In genomic region chr1:32013386-32014198, GRCh38 we compare ENCODE assay signal across 8 cellular contexts. TPM values are rescaled to one million over a fixed set of nuclear protein-coding genes. Genes with fewer than 3 reads are reported as not detected.
DNase-seq lines count a peak whose midpoint lies in the region; ATAC-seq, FAIRE-seq and TF ChIP-seq lines count a peak whose summit lies in the region.

A gene with protein sequence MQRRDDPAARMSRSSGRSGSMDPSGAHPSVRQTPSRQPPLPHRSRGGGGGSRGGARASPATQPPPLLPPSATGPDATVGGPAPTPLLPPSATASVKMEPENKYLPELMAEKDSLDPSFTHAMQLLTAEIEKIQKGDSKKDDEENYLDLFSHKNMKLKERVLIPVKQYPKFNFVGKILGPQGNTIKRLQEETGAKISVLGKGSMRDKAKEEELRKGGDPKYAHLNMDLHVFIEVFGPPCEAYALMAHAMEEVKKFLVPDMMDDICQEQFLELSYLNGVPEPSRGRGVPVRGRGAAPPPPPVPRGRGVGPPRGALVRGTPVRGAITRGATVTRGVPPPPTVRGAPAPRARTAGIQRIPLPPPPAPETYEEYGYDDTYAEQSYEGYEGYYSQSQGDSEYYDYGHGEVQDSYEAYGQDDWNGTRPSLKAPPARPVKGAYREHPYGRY (plus strand): TSS chr1:32013868. CDS start chr1:32013996, 128 bp downstream.

- WGBS in aorta, 2 donors: 0% methylated on average over 91 to 101 of the region's 101 CpGs

- TF ChIP-seq CTCF in astrocyte of the cerebellum (IDR thresholded peaks at IDR 0.05; ENCODE audit: low read depth, low read length, missing control alignments): no peak

- H3K9ac ChIP-seq in rectal smooth muscle tissue (ENCODE audit: low read length): peak within 1 kb of the TSS; percentile 89

- ATAC-seq in HG02981 (IDR thresholded peaks at IDR 0.05; ENCODE audit: unreplicated experiment) (peak; percentile 74), aorta (ENCODE audit: low FRiP score) (peak; percentile 98)

- DNase-seq in GM18507 (ENCODE audit: extremely low spot score, insufficient read length, low read depth): peak; percentile 99
- peak; percentile 90 for DNase-seq in NCI-H2029 treated with DMSO at 0.1 percent for 48 hours (lab: John Stamatoyannopoulos, UW)
- peak; percentile 95 for DNase-seq in T-helper 9 cell
- DNase-seq in astrocyte of the cerebellum (ENCODE audit: low read depth): peak; percentile 97
- DNase-seq in hepatic stellate cell (ENCODE audit: low spot score): peak; percentile 100
- peak; percentile 99 for DNase-seq in aorta

- peak within 1 kb of the TSS; percentile 99 for H3K27ac ChIP-seq in rectal smooth muscle tissue (ENCODE audit: low read depth, low read length)
- peak within 1 kb of the TSS; percentile 71 to 98 for H3K27ac ChIP-seq in aorta (ENCODE audit: low read depth in 1 of 2, low read length in 2 of 2)

- peak within 1 kb of the TSS; percentile 98 for H3K4me3 ChIP-seq in astrocyte of the cerebellum (ENCODE audit: low read depth, low read length)
- H3K4me3 ChIP-seq in rectal smooth muscle tissue (ENCODE audit: low read length): peak within 1 kb of the TSS; percentile 97
- H3K4me3 ChIP-seq in aorta (ENCODE audit: low read length in 2 of 2): peak within 1 kb of the TSS; percentile 82 to 85

- FAIRE-seq in GM18507 (lab: Jason Lieb, UNC): peak; percentile 98

- H3K27me3 ChIP-seq in rectal smooth muscle tissue (ENCODE audit: control insufficient read depth, insufficient read depth, low read length) (no peaks in the 10 kb centered on the region), aorta (ENCODE audit: control insufficient read depth in 1 of 2, insufficient read depth in 2 of 2, low read length in 1 of 2) (no peaks in the 10 kb centered on the region)

- no peaks in the 10 kb centered on the region for H3K9me3 ChIP-seq in aorta (ENCODE audit: control insufficient read depth, low read length)

- H3K36me3 ChIP-seq in rectal smooth muscle tissue (ENCODE audit: control insufficient read depth, insufficient read depth, low read length) (no peaks in the 10 kb centered on the region), aorta (ENCODE audit: control insufficient read depth in 1 of 2, insufficient read depth in 2 of 2, low read length in 1 of 2) (no peaks in the 10 kb centered on the region)

- intact Hi-C loops in aorta (cut with DNase I): loop anchor here (5.0 to 10.0 kb wide), 2 partner anchors 49 to 51 kb away; no protein-coding TSS in a partner anchor

- in situ Hi-C loops in astrocyte of the cerebellum (cut with HindIII; ENCODE audit: low sequenced_read_pairs): no loop called here

- H3K4me1 ChIP-seq in rectal smooth muscle tissue (ENCODE audit: control insufficient read depth, insufficient read depth, low read length) (peaks cover 10% of the 10 kb centered on the region), aorta (ENCODE audit: control insufficient read depth in 1 of 2, insufficient read depth in 2 of 2, low read length in 2 of 2) (peaks cover 0 to 6% of the 10 kb centered on the region in 2 donors)

RNA-seq across cellular contexts. Expression of the gene that starts here (rescaled TPM):
- total RNA-seq in aorta: 10 to 100 TPM; 84.9 to 91.2 TPM
- polyA plus RNA-seq in aorta: 10 to 100 TPM; 57.0 to 61.8 TPM

Comparison
In these comparisons a context has a peak if more than half of its experiments do, and no peak if none do; other contexts are left out.
1. Peak in every context shown above with its lines: DNase-seq, ATAC-seq, H3K4me3 ChIP-seq and H3K27ac ChIP-seq.